ENCODE assay signal across 8 cellular contexts in genomic region chr14:58637040-58637390, GRCh38. TPM values are rescaled to one million over a fixed set of nuclear protein-coding genes. Genes with fewer than 3 reads are reported as not detected.
DNase-seq lines count a peak whose midpoint lies in the region; ATAC-seq and TF ChIP-seq lines count a peak whose summit lies in the region.

No MANE protein-coding gene starts in this region.

- peak overlapping the region; percentile 88 to 91 for H3K4me3 Mint-ChIP-seq in activated T-cell treated with anti-CD3 and anti-CD28 coated beads, Interleukin-2, amount 50 U/mL, for 72 hours

- peak overlapping the region; percentile 14 for H3K27ac Mint-ChIP-seq in activated T-cell treated with anti-CD3 and anti-CD28 coated beads, Interleukin-2, amount 50 U/mL, for 72 hours

- peaks cover 56% of the 10 kb centered on the region for H3K4me1 Mint-ChIP-seq in activated T-cell treated with anti-CD3 and anti-CD28 coated beads, Interleukin-2, amount 50 U/mL, for 72 hours (ENCODE audit: low read depth)

- H3K27me3 ChIP-seq in DOHH2 (ENCODE audit: control insufficient read depth, low read length), result peaks cover 65% of the 10 kb centered on the region
- H3K27me3 ChIP-seq in HL-60 (ENCODE audit: insufficient read depth, poor library complexity, severe bottlenecking), result peaks cover 27% of the 10 kb centered on the region

- H3K27ac ChIP-seq in DOHH2 (ENCODE audit: low read depth, low read length) (no peak overlapping the region), HL-60 (replicated peaks) (no peak overlapping the region)

- TF ChIP-seq CTCF in DOHH2 (IDR thresholded peaks at IDR 0.05; ENCODE audit: low read depth, low read length, poor library complexity, severe bottlenecking), result no peak
- TF ChIP-seq CTCF in HL-60 (IDR thresholded peaks at IDR 0.05; ENCODE audit: insufficient read depth, low read length), result no peak
- TF ChIP-seq CTCF in foreskin fibroblast (IDR thresholded peaks at IDR 0.05; ENCODE audit: low read depth, low read length), result no peak
- TF ChIP-seq CTCF in omental fat pad (IDR thresholded peaks at IDR 0.05), result no peak

- no peaks in the 10 kb centered on the region for H3K36me3 ChIP-seq in DOHH2 (ENCODE audit: control insufficient read depth, low read length)

- H3K36me3 Mint-ChIP-seq in activated T-cell treated with anti-CD3 and anti-CD28 coated beads, Interleukin-2, amount 50 U/mL, for 72 hours (ENCODE audit: insufficient read depth in 2 of 2), result peaks cover 0 to 6% of the 10 kb centered on the region in 2 donors

- peaks cover 13% of the 10 kb centered on the region for H3K27me3 Mint-ChIP-seq in activated T-cell treated with anti-CD3 and anti-CD28 coated beads, Interleukin-2, amount 50 U/mL, for 72 hours (ENCODE audit: low read depth)

- H3K79me2 ChIP-seq in DOHH2 (ENCODE audit: control insufficient read depth, low read length), result no peaks in the 10 kb centered on the region

- H3K4me3 ChIP-seq in DOHH2 (ENCODE audit: low read length), result peak overlapping the region; percentile 59
- peak overlapping the region; percentile 32 for H3K4me3 ChIP-seq in HL-60 (replicated peaks; ENCODE audit: insufficient read depth, low read length)
- peak overlapping the region; percentile 70 to 88 for H3K4me3 ChIP-seq in foreskin fibroblast (ENCODE audit: low read depth in 1 of 2, low read length in 2 of 2)

- DNase-seq in HL-60 (ENCODE audit: low read depth in 1 of 2, low spot score in 1 of 2), result no peak
- peak; percentile 57 to 62 for DNase-seq in activated T-cell treated with anti-CD3 and anti-CD28 coated beads, Interleukin-2, amount 50 U/mL, for 72 hours
- DNase-seq in foreskin fibroblast, result peak; percentile 83 to 95
- DNase-seq in omental fat pad (ENCODE audit: low spot score), result no peak
- DNase-seq in HUDEP-2 (lab: John Stamatoyannopoulos, UW; ENCODE audit: unreplicated experiment in 76 of 76), result no peak

- ATAC-seq in activated T-cell treated with anti-CD3 and anti-CD28 coated beads, Interleukin-2, amount 50 U/mL, for 72 hours (replicated peaks in 1 of 2), result peak; percentile 20 to 21
- peak; percentile 34 for ATAC-seq in omental fat pad (ENCODE audit: low FRiP score)
- no peak for ATAC-seq in HG03520 (IDR thresholded peaks at IDR 0.05; ENCODE audit: unreplicated experiment)
- ATAC-seq in GM21737 (IDR thresholded peaks at IDR 0.05; ENCODE audit: unreplicated experiment), result no peak

- H3K4me2 ChIP-seq in DOHH2 (ENCODE audit: low read length), result peak overlapping the region; percentile 45

- peaks cover 14% of the 10 kb centered on the region for H3K4me1 ChIP-seq in DOHH2 (ENCODE audit: control insufficient read depth, low read length)

- no peaks in the 10 kb centered on the region for H4K20me1 ChIP-seq in DOHH2 (ENCODE audit: control insufficient read depth, insufficient read depth, low read depth, low read length)

- H3K9me2 ChIP-seq in DOHH2 (replicated peaks; ENCODE audit: control insufficient read depth, low read length), result no peaks in the 10 kb centered on the region

- H3K9me3 ChIP-seq in DOHH2 (ENCODE audit: control insufficient read depth, insufficient read depth, low read length), result no peaks in the 10 kb centered on the region

- H3K9me3 Mint-ChIP-seq in activated T-cell treated with anti-CD3 and anti-CD28 coated beads, Interleukin-2, amount 50 U/mL, for 72 hours, result no peaks in the 10 kb centered on the region

- no peaks in the 10 kb centered on the region for H3F3A ChIP-seq in DOHH2 (ENCODE audit: control insufficient read depth, insufficient read depth)

RNA-seq across cellular contexts. Expression of gene DACT1, which starts 0.7 kb away (rescaled TPM):
- total RNA-seq in activated T-cell treated with anti-CD3 and anti-CD28 coated beads, Interleukin-2, amount 50 U/mL, for 72 hours, result 10 to 100 TPM; 11.3 to 15.1 TPM
- 1 to 10 TPM; 2.7 to 9.7 (median 4.3) TPM for total RNA-seq in omental fat pad

Comparison
In these comparisons a context has a peak if more than half of its experiments do, and no peak if none do; other contexts are left out.
1. DNase-seq: peak in activated T-cell treated with anti-CD3 and anti-CD28 coated beads, Interleukin-2, amount 50 U/mL, for 72 hours (2 of 2) and foreskin fibroblast (2 of 2); none in HL-60 (0 of 2), omental fat pad (single experiment) and HUDEP-2 (0 of 76).
2. ATAC-seq: peak in activated T-cell treated with anti-CD3 and anti-CD28 coated beads, Interleukin-2, amount 50 U/mL, for 72 hours (2 of 2) and omental fat pad (single experiment); none in HG03520 (single experiment) and GM21737 (single experiment).
3. Peak in every context shown above with its lines, with median percentiles within 50 percentile points of each other: H3K4me3 ChIP-seq.